Comparison of ENCODE assay signal across 8 cellular contexts in genomic region chr4:7761720-7762119, GRCh38.
A peak's percentile ranks its signal among the peaks of the same experiment; 100 is the strongest.
DNase-seq lines count a peak whose midpoint lies in the region; ATAC-seq, FAIRE-seq and TF ChIP-seq lines count a peak whose summit lies in the region.

No MANE protein-coding gene starts in this region.

- intact Hi-C loops in GM12878 (cut with micrococcal nuclease; ENCODE audit: unreplicated experiment), result loop anchor here (1.0 to 5.0 kb wide), 2 partner anchors 41 to 226 kb away; no protein-coding TSS in a partner anchor

- H3K36me3 ChIP-seq in GM12878 (ENCODE audit: control insufficient read depth in 2 of 2, insufficient read depth in 2 of 2, low read length in 1 of 2) (no peaks in the 10 kb centered on the region), iPS DF 6.9 (ENCODE audit: control insufficient read depth, insufficient read depth, low read length) (no peaks in the 10 kb centered on the region)

- SMC1A ChIA-PET in GM12878 (lab: Charles Lee; ENCODE audit: uncharacterized antibody, unreplicated experiment), result interaction anchor here (1.4 kb wide), 1 partner anchor 41 kb away, joined by 7 read pairs; no protein-coding TSS in a partner anchor

- H3K27ac ChIP-seq in GM12878 (ENCODE audit: control insufficient read depth, insufficient read depth) (no peak overlapping the region), iPS DF 6.9 (ENCODE audit: low read length) (no peak overlapping the region)

- peak; percentile 66 to 85 (median 84) for TF ChIP-seq CTCF in GM12878 (IDR thresholded peaks at IDR 0.05 in 2 of 3, conservative IDR thresholded peaks at IDR 0.05 in 1 of 3; ENCODE audit: control insufficient read depth in 2 of 3, extremely low read depth in 1 of 3, insufficient read depth in 1 of 3, low read depth in 3 of 3, low read length in 3 of 3)

- peak; percentile 80 for DNase-seq in 8988T
- DNase-seq in T-helper 2 cell, result peak in 4 of 5 experiments; percentile 17 to 55 (median 34)
- no peak for DNase-seq in GM12878 (ENCODE audit: low read depth, low spot score)
- DNase-seq in iPS DF 6.9 (ENCODE audit: low read depth, low spot score), result peak; percentile 48
- peak; percentile 13 to 50 (median 34) for DNase-seq in stimulated activated CD4-positive, alpha-beta T cell treated with anti-CD3 and anti-CD28 coated beads, Interleukin-1b, Interleukin-23, amount 100 ng/mL, for 24 hours (ENCODE audit: low read depth in 4 of 4, low spot score in 1 of 4)
- no peak for DNase-seq in NCI-H1436 (lab: John Stamatoyannopoulos, UW)

- H3K4me2 ChIP-seq in GM12878 (ENCODE audit: control insufficient read depth, insufficient read depth), result no peak overlapping the region

- in situ Hi-C loops in GM12878 (cut with MboI), result no loop called here

- TF ChIP-seq POLR2A in GM12878 (IDR thresholded peaks at IDR 0.05; ENCODE audit: low read depth, low read length), result no peak

- H3K27me3 ChIP-seq in GM12878 (replicated peaks in 1 of 2; ENCODE audit: control insufficient read depth in 2 of 2, insufficient read depth in 2 of 2, low read length in 1 of 2), result peaks cover 0 to 2% of the 10 kb centered on the region in 2 experiments; a peak in 2 of 4 replicates
- H3K27me3 ChIP-seq in iPS DF 6.9 (ENCODE audit: control insufficient read depth, insufficient read depth, low read length), result no peaks in the 10 kb centered on the region

- POLR2A ChIA-PET in GM12878 (lab: Charles Lee), result no interaction called here

- H3K4me3 ChIP-seq in GM12878, result no peak overlapping the region
- no peak overlapping the region for H3K4me3 ChIP-seq in iPS DF 6.9 (ENCODE audit: low read length)

- FAIRE-seq in GM12878 (lab: Jason Lieb, UNC), result peak; percentile 83

- TF ChIP-seq RAD21 in GM12878 (IDR thresholded peaks at IDR 0.05; ENCODE audit: insufficient read depth, low read depth, low read length), result peak; percentile 82

- no peaks in the 10 kb centered on the region for H3K79me2 ChIP-seq in GM12878 (ENCODE audit: control insufficient read depth, insufficient read depth, low read length)

- H4K20me1 ChIP-seq in GM12878 (ENCODE audit: control insufficient read depth, insufficient read depth), result no peaks in the 10 kb centered on the region

- RAD21 ChIA-PET in GM12878 (lab: Charles Lee; ENCODE audit: unreplicated experiment), result interaction anchor here (1.1 to 2.2 kb wide), 2 partner anchors 40 to 45 kb away, joined by 4 to 14 read pairs; no protein-coding TSS in a partner anchor

- H3K4me1 ChIP-seq in GM12878 (ENCODE audit: control insufficient read depth, insufficient read depth, low read length) (peaks cover 4% of the 10 kb centered on the region; the same call in 1 of the 2 replicates), iPS DF 6.9 (ENCODE audit: control insufficient read depth, insufficient read depth, low read length) (no peaks in the 10 kb centered on the region)

- ATAC-seq in GM18502 (IDR thresholded peaks at IDR 0.05; ENCODE audit: poor library complexity, unreplicated experiment), result peak; percentile 89
- ATAC-seq in HG03432 (IDR thresholded peaks at IDR 0.05; ENCODE audit: unreplicated experiment), result peak; percentile 64
- peak; percentile 96 for ATAC-seq in GM12878

- no peaks in the 10 kb centered on the region for H3K9me3 ChIP-seq in GM12878 (replicated peaks; ENCODE audit: control insufficient read depth, insufficient read depth, low read length)
- H3K9me3 ChIP-seq in iPS DF 6.9 (ENCODE audit: control insufficient read depth, insufficient read depth, low read length), result no peaks in the 10 kb centered on the region

- CTCF ChIA-PET in GM12878 (lab: Yijun Ruan, JAX), result interaction anchor here (0.9 to 2.6 kb wide), 8 partner anchors 18 to 254 kb away, joined by 3 to 27 read pairs (median 4); no protein-coding TSS in a partner anchor

- no TSS peak for BruUV-seq in GM12878 (replicated peaks; lab: Mats Ljungman, UMichigan)

- no peak overlapping the region for H2AFZ ChIP-seq in GM12878 (ENCODE audit: control insufficient read depth, low read depth, low read length)

- WGBS in GM12878 (ENCODE audit: insufficient coverage, insufficient replicate concordance, low lambda C conversion rate, missing lambda C conversion rate), result 23% methylated on average over 12 of the region's 12 CpGs
- no CpG with 5 or more reads among the region's 12 CpGs for WGBS in iPS DF 6.9 (ENCODE audit: insufficient coverage, insufficient read length)

- TF ChIP-seq EP300 in GM12878 (IDR thresholded peaks at IDR 0.05; ENCODE audit: borderline replicate concordance in 1 of 2, control insufficient read depth in 1 of 2, low read depth in 2 of 2, low read length in 2 of 2), result no peak

- H3K9ac ChIP-seq in GM12878 (ENCODE audit: control insufficient read depth, insufficient read depth, low read length), result no peak overlapping the region

TF ChIP-seq in GM12878, 131 proteins besides CTCF, POLR2A, EP300 and RAD21:
- TF ChIP-seq YY1 (IDR thresholded peaks at IDR 0.05; ENCODE audit: low read depth, low read length) (peak; percentile 74), SMC3 (IDR thresholded peaks at IDR 0.05; ENCODE audit: borderline replicate concordance, low read length) (peak; percentile 69), TAF1 (IDR thresholded peaks at IDR 0.05; ENCODE audit: borderline replicate concordance, low read depth, low read length) (no peak)

Comparison
In these comparisons a context has a peak if more than half of its experiments do, and no peak if none do; other contexts are left out.
1. DNase-seq: peak in 8988T (single experiment), T-helper 2 cell (4 of 5), iPS DF 6.9 (single experiment) and stimulated activated CD4-positive, alpha-beta T cell treated with anti-CD3 and anti-CD28 coated beads, Interleukin-1b, Interleukin-23, amount 100 ng/mL, for 24 hours (4 of 4); none in GM12878 (single experiment) and NCI-H1436 (single experiment).
2. Peak in every context shown above with its lines, with median percentiles within 50 percentile points of each other: ATAC-seq.